ENCODE assay signal across 8 cellular contexts in genomic region chr20:26209171-26209941, GRCh38.
DNase-seq lines count a peak whose midpoint lies in the region; ATAC-seq, FAIRE-seq and TF ChIP-seq lines count a peak whose summit lies in the region.

No MANE protein-coding gene starts in this region.

- H3K79me2 ChIP-seq in SK-N-SH (ENCODE audit: insufficient read depth) (no peaks in the 10 kb centered on the region), K562 (ENCODE audit: control insufficient read depth, insufficient read depth, low read length) (no peaks in the 10 kb centered on the region)

- peak; percentile 100 for FAIRE-seq in K562 (lab: Jason Lieb, UNC)

- peak; percentile 21 for DNase-seq in AG08396 (ENCODE audit: low spot score)
- peak; percentile 14 for DNase-seq in SK-N-SH
- no peak for DNase-seq in K562 (ENCODE audit: extremely low read depth in 1 of 4, low spot score in 3 of 4)
- DNase-seq in mesothelial cell of epicardium (ENCODE audit: low spot score in 2 of 2, unreplicated experiment in 2 of 2): peak; percentile 38 to 47

- H3K27me3 ChIP-seq in SK-N-SH (ENCODE audit: insufficient read depth): peaks cover 11% of the 10 kb centered on the region; the same call in 1 of the 2 replicates
- no peaks in the 10 kb centered on the region for H3K27me3 ChIP-seq in K562 (ENCODE audit: control insufficient read depth in 2 of 2, insufficient read depth in 2 of 2, low read length in 2 of 2)

- intact Hi-C loops in K562 (cut with micrococcal nuclease): no loop called here

- H3K4me1 Mint-ChIP-seq in mesothelial cell of epicardium: peaks cover 6% of the 10 kb centered on the region

- H3K36me3 ChIP-seq in SK-N-SH (replicated peaks in 1 of 2; ENCODE audit: control insufficient read depth in 1 of 2, insufficient read depth in 2 of 2, low read length in 1 of 2): no peaks in the 10 kb centered on the region
- H3K36me3 ChIP-seq in K562 (ENCODE audit: control insufficient read depth, insufficient read depth, low read length): no peaks in the 10 kb centered on the region

- peak overlapping the region in 1 of 2 experiments; percentile 16; a peak in 2 of 4 replicates for H3K27ac ChIP-seq in SK-N-SH (ENCODE audit: low read depth in 2 of 2, low read length in 1 of 2)
- H3K27ac ChIP-seq in K562 (ENCODE audit: extremely low read depth, low read depth, low read length): no peak overlapping the region

- H3K4me3 Mint-ChIP-seq in mesothelial cell of epicardium: peak overlapping the region; percentile 28

- CTCF ChIA-PET in SK-N-SH (lab: Yijun Ruan, JAX) (no interaction called here), K562 (lab: Yijun Ruan, JAX; ENCODE audit: low intra/inter-chr PET ratio) (no interaction called here)

- no peak for TF ChIP-seq POLR2A in K562 (conservative IDR thresholded peaks at IDR 0.05)

- peaks cover 78% of the 10 kb centered on the region for H3K27me3 Mint-ChIP-seq in mesothelial cell of epicardium (ENCODE audit: low read depth)

- H3K4me1 ChIP-seq in SK-N-SH (ENCODE audit: control insufficient read depth in 1 of 2, insufficient read depth in 2 of 2, low read depth in 1 of 2, low read length in 1 of 2): no peaks in the 10 kb centered on the region; a peak in 2 of 4 replicates
- H3K4me1 ChIP-seq in K562 (replicated peaks in 1 of 2; ENCODE audit: control insufficient read depth in 2 of 2, insufficient read depth in 2 of 2, low read length in 2 of 2): no peaks in the 10 kb centered on the region

- TF ChIP-seq RAD21 in SK-N-SH (IDR thresholded peaks at IDR 0.05; ENCODE audit: low read length): no peak
- TF ChIP-seq RAD21 in K562 (CRISPR knock-in tag; conservative IDR thresholded peaks at IDR 0.05 in 1 of 2, IDR thresholded peaks at IDR 0.05 in 1 of 2): no peak

- no peak for TF ChIP-seq CTCF in SK-N-SH (IDR thresholded peaks at IDR 0.05)
- no peak for TF ChIP-seq CTCF in K562 (IDR thresholded peaks at IDR 0.05 in 2 of 3, conservative IDR thresholded peaks at IDR 0.05 in 1 of 3; ENCODE audit: insufficient read depth in 2 of 3, low read depth in 1 of 3, low read length in 3 of 3)
- TF ChIP-seq CTCF in mesothelial cell of epicardium (IDR thresholded peaks at IDR 0.05; ENCODE audit: unreplicated experiment): no peak

- no peaks in the 10 kb centered on the region for H3K9me2 ChIP-seq in SK-N-SH

- no peak overlapping the region for H3K4me2 ChIP-seq in SK-N-SH
- H3K4me2 ChIP-seq in K562 (ENCODE audit: insufficient read depth, low read length): no peak overlapping the region

- H3K27ac Mint-ChIP-seq in mesothelial cell of epicardium: no peak overlapping the region

- H3K36me3 Mint-ChIP-seq in mesothelial cell of epicardium: no peaks in the 10 kb centered on the region

- H3F3A ChIP-seq in SK-N-SH (replicated peaks; ENCODE audit: insufficient read depth): peaks cover 8% of the 10 kb centered on the region

- no peaks in the 10 kb centered on the region for H3K9me3 ChIP-seq in SK-N-SH
- no peaks in the 10 kb centered on the region for H3K9me3 ChIP-seq in K562 (replicated peaks; ENCODE audit: control insufficient read depth, insufficient read depth, low read depth, low read length)

- no peak for TF ChIP-seq EP300 in SK-N-SH (IDR thresholded peaks at IDR 0.05; ENCODE audit: borderline replicate concordance in 1 of 2, low read depth in 1 of 2, low read length in 1 of 2)
- no peak for TF ChIP-seq EP300 in K562 (IDR thresholded peaks at IDR 0.05; ENCODE audit: low read length)

- no TSS peak for BruUV-seq in K562 (replicated peaks; lab: Mats Ljungman, UMichigan)

- H2AFZ ChIP-seq in SK-N-SH (ENCODE audit: low read depth) (no peak overlapping the region), K562 (ENCODE audit: low read depth, low read length) (no peak overlapping the region)

- H3K9me1 ChIP-seq in K562 (ENCODE audit: control insufficient read depth, insufficient read depth, low read length): no peaks in the 10 kb centered on the region

- H3K4me3 ChIP-seq in SK-N-SH (ENCODE audit: low read depth in 2 of 2, low read length in 1 of 2): peak overlapping the region in 1 of 2 experiments; percentile 39; a peak in 2 of 4 replicates
- H3K4me3 ChIP-seq in K562: no peak overlapping the region

- ATAC-seq in K562 (no peak), GM19455 (IDR thresholded peaks at IDR 0.05; ENCODE audit: unreplicated experiment) (no peak), GM19452 (IDR thresholded peaks at IDR 0.05; ENCODE audit: unreplicated experiment) (no peak), HG03196 (IDR thresholded peaks at IDR 0.05; ENCODE audit: unreplicated experiment) (no peak), GM21367 (IDR thresholded peaks at IDR 0.05; ENCODE audit: unreplicated experiment) (no peak)

- in situ Hi-C loops in K562 (cut with MboI): no loop called here

- H3K9ac ChIP-seq in SK-N-SH (no peak overlapping the region), K562 (ENCODE audit: insufficient read depth in 1 of 2, low read depth in 2 of 2, low read length in 2 of 2) (no peak overlapping the region)

- no peaks in the 10 kb centered on the region for H3K9me3 Mint-ChIP-seq in mesothelial cell of epicardium

- POLR2A ChIA-PET in SK-N-SH (lab: Yijun Ruan, JAX) (no interaction called here), K562 (lab: Yijun Ruan, JAX) (no interaction called here)

- no peaks in the 10 kb centered on the region for H4K20me1 ChIP-seq in SK-N-SH (ENCODE audit: insufficient read depth)
- H4K20me1 ChIP-seq in K562 (replicated peaks; ENCODE audit: control insufficient read depth, insufficient read depth, low read length): no peaks in the 10 kb centered on the region

- 8% methylated on average over 21 of the region's 88 CpGs for WGBS in SK-N-SH (ENCODE audit: low lambda C conversion rate)
- 30% methylated on average over 47 of the region's 88 CpGs for WGBS in K562 (ENCODE audit: insufficient coverage, low coverage, missing lambda C conversion rate)

TF ChIP-seq in SK-N-SH, 30 proteins besides CTCF, POLR2A, EP300 and RAD21 (continues in another document):
- TF ChIP-seq GABPA (IDR thresholded peaks at IDR 0.05; ENCODE audit: low read depth) (no peak), EZH2phosphoT487 (IDR thresholded peaks at IDR 0.05; ENCODE audit: borderline replicate concordance, low read depth) (no peak), RCOR1 (IDR thresholded peaks at IDR 0.05; ENCODE audit: low read length) (no peak), CHD2 (IDR thresholded peaks at IDR 0.05; ENCODE audit: low read length, partially characterized antibody) (no peak), SIN3A (IDR thresholded peaks at IDR 0.05; ENCODE audit: borderline replicate concordance, low read depth, low read length) (no peak)
- TF ChIP-seq, protein P1, sequence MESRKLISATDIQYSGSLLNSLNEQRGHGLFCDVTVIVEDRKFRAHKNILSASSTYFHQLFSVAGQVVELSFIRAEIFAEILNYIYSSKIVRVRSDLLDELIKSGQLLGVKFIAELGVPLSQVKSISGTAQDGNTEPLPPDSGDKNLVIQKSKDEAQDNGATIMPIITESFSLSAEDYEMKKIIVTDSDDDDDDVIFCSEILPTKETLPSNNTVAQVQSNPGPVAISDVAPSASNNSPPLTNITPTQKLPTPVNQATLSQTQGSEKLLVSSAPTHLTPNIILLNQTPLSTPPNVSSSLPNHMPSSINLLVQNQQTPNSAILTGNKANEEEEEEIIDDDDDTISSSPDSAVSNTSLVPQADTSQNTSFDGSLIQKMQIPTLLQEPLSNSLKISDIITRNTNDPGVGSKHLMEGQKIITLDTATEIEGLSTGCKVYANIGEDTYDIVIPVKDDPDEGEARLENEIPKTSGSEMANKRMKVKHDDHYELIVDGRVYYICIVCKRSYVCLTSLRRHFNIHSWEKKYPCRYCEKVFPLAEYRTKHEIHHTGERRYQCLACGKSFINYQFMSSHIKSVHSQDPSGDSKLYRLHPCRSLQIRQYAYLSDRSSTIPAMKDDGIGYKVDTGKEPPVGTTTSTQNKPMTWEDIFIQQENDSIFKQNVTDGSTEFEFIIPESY (IDR thresholded peaks at IDR 0.05; ENCODE audit: borderline replicate concordance, low read depth): no peak

TF ChIP-seq in K562, 482 proteins besides CTCF, POLR2A, EP300 and RAD21 (continues in another document):
- no peak for TF ChIP-seq BRF1 (IDR thresholded peaks at IDR 0.05; ENCODE audit: borderline replicate concordance, extremely low read depth, insufficient read length)
- no peak for TF ChIP-seq NR0B1 (IDR thresholded peaks at IDR 0.05; ENCODE audit: partially characterized antibody)
- no peak for TF ChIP-seq MAFK (IDR thresholded peaks at IDR 0.05; ENCODE audit: low read length)
- no peak for TF ChIP-seq GTF2B (IDR thresholded peaks at IDR 0.05; ENCODE audit: extremely low read depth, insufficient read length)
- TF ChIP-seq CBFA2T2 (conservative IDR thresholded peaks at IDR 0.05): no peak

Comparison
In these comparisons a context has a peak if more than half of its experiments do, and no peak if none do; other contexts are left out.
1. DNase-seq: peak in AG08396 (single experiment), SK-N-SH (single experiment) and mesothelial cell of epicardium (2 of 2); none in K562 (0 of 4).